ENCODE assay signal across 16 cellular contexts in the genomic region with DNA sequence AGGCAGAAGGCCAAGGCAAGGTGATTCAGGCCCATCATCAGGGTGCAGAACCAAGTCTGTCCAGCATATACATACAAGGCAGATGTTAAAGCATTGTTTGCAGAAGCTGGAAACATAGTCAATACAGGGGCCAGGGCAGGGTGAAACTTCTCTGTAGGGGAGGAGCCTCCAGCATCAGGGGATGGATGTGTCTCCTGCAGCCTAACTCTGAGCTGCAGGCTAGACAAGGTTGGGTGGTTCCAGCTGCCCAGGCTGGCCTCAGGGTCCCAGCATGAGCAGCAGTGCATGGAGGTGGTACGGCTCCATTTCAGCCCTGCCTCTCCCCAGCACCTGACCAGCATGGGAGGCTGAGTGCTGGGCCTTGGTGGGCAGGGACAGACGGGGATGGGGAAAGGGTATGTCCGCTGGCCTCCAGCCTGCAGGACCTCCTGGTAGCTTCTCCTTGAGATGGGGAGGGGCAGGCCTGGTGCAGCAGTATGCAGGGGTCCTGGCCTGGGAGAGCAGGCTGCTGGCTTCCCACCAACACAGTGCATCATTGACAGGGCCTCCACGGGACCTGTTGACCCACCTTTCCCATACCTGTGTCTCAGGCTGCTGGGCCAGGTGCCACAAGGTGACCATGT. TPM values are rescaled to one million over a fixed set of nuclear protein-coding genes. Genes with fewer than 3 reads are reported as not detected.
"Had no signal": no experiment of that assay in that cellular context is flagged by ENCODE, and none has a peak within 500 bp of the region (broad histone marks: within the 10 kb centered on the region; RNA-seq: fewer than 3 reads in every experiment).

No MANE protein-coding gene starts in this region.

- ATAC-seq: activated CD8-positive, alpha-beta T cell treated with anti-CD3 and anti-CD28 coated beads, Interleukin-2, amount 10 ng/mL, durations not matched to agents 7 days and 5 days; foreskin keratinocyte; left lung; natural killer cell treated with Interleukin-12 subunit alpha and Interleukin-12 subunit beta and Interleukin-15 and Interleukin-18, amount 100 ng/mL, for 72 hours; psoas muscle; sciatic nerve; upper lobe of right lung had no signal

- H3K36me3 Mint-ChIP-seq: activated naive CD4-positive, alpha-beta T cell treated with anti-CD3 and anti-CD28 coated beads, Interleukin-2, amount 50 U/mL, for 24 hours; memory B cell; natural killer cell treated with Interleukin-12 subunit alpha and Interleukin-12 subunit beta and Interleukin-15 and Interleukin-18, amount 100 ng/mL, for 72 hours had no signal

- H3K36me3 ChIP-seq: heart left ventricle, left lung, suprapubic skin, upper lobe of right lung had no signal

- H3K27ac ChIP-seq: foreskin keratinocyte, heart left ventricle, left lung, psoas muscle, suprapubic skin, upper lobe of right lung had no signal

- H3K27me3 Mint-ChIP-seq: activated naive CD4-positive, alpha-beta T cell treated with anti-CD3 and anti-CD28 coated beads, Interleukin-2, amount 50 U/mL, for 24 hours had no signal

- H3K4me3 ChIP-seq: heart left ventricle, left lung, psoas muscle, suprapubic skin, upper lobe of right lung had no signal

- H3K27ac Mint-ChIP-seq: activated CD8-positive, alpha-beta T cell treated with anti-CD3 and anti-CD28 coated beads, Interleukin-2, amount 10 ng/mL, durations not matched to agents 7 days and 5 days; activated T-helper 2 cell treated with anti-CD3 and anti-CD28 coated beads, Interferon-gamma antibody, Interleukin-2, Interleukin-4, amounts not matched to agents 10 μg/mL and 5 μg/mL and 100 μg/mL, durations not matched to agents 14 hours and 24 hours and 36 hours; memory B cell had no signal

- DNase-seq: activated CD4-positive, alpha-beta T cell treated with anti-CD3 and anti-CD28 coated beads for 48 hours; activated CD8-positive, alpha-beta T cell treated with anti-CD3 and anti-CD28 coated beads, Interleukin-2, amount 10 ng/mL, durations not matched to agents 7 days and 5 days; foreskin keratinocyte; heart left ventricle; left lung; psoas muscle; stimulated activated CD4-positive, alpha-beta T cell treated with anti-CD3 and anti-CD28 coated beads, Interleukin-12 subunit alpha, Interleukin-12 subunit beta, amount 100 ng/mL, for 4 hours; stimulated activated naive CD4-positive, alpha-beta T cell; upper lobe of right lung had no signal

- H3K27me3 ChIP-seq: heart left ventricle, left lung, upper lobe of right lung had no signal

- H3K4me1 ChIP-seq: foreskin keratinocyte, heart left ventricle, left lung, psoas muscle, suprapubic skin, upper lobe of right lung had no signal

- H3K4me3 Mint-ChIP-seq: activated CD8-positive, alpha-beta T cell treated with anti-CD3 and anti-CD28 coated beads, Interleukin-2, amount 10 ng/mL, durations not matched to agents 7 days and 5 days; activated naive CD4-positive, alpha-beta T cell treated with anti-CD3 and anti-CD28 coated beads, Interleukin-2, amount 50 U/mL, for 24 hours; memory B cell; natural killer cell treated with Interleukin-12 subunit alpha and Interleukin-12 subunit beta and Interleukin-15 and Interleukin-18, amount 100 ng/mL, for 72 hours had no signal

- H3K9me3 Mint-ChIP-seq: activated naive CD4-positive, alpha-beta T cell treated with anti-CD3 and anti-CD28 coated beads, Interleukin-2, amount 50 U/mL, for 24 hours; activated T-helper 2 cell treated with anti-CD3 and anti-CD28 coated beads, Interferon-gamma antibody, Interleukin-2, Interleukin-4, amounts not matched to agents 10 μg/mL and 5 μg/mL and 100 μg/mL, durations not matched to agents 14 hours and 24 hours and 36 hours; memory B cell; natural killer cell treated with Interleukin-12 subunit alpha and Interleukin-12 subunit beta and Interleukin-15 and Interleukin-18, amount 100 ng/mL, for 72 hours had no signal

- H3K9me3 ChIP-seq: heart left ventricle, left lung, psoas muscle, suprapubic skin, upper lobe of right lung had no signal

RNA-seq across cellular contexts. Expression of a gene that starts 30.2 kb away (rescaled TPM):
- total RNA-seq: T-helper 1 cell treated with Interleukin-12 subunit alpha and Interleukin-12 subunit beta and Interleukin-4 antibody, amounts not matched to agents 30 ng/mL and 1 ng/mL, for 36 hours had no signal

RNA-seq across cellular contexts. Expression of a gene that starts 38.6 kb away (rescaled TPM):
- total RNA-seq: activated CD8-positive, alpha-beta T cell treated with anti-CD3 and anti-CD28 coated beads, Interleukin-2, amount 10 ng/mL, durations not matched to agents 7 days and 5 days; foreskin keratinocyte; natural killer cell treated with Interleukin-12 subunit alpha and Interleukin-12 subunit beta and Interleukin-15 and Interleukin-18, amount 100 ng/mL, for 72 hours; T-helper 1 cell treated with Interleukin-12 subunit alpha and Interleukin-12 subunit beta and Interleukin-4 antibody, amounts not matched to agents 30 ng/mL and 1 ng/mL, for 36 hours had no signal
- polyA plus RNA-seq: foreskin keratinocyte had no signal
